In the genomic region with DNA sequence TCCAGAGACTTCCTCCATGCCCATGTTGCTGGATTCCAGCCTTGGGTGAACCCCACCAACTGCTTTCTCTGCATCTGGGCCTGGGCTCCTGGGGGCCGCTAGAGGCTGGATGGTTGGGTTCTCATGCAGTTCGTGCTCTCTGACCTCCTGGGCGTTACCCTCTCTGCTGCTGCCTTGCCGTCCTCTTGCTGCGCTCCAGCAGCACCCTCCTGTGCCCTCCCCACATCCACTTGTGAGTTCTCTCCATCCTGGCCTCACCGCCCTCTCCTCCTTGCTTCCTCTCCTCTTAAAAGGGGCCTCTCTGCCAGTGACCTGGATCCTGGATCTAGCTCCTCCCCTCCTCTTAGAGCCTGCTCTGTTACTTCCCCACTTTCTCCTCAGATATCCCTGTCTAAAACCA, we compare ENCODE assay signal across 26 cellular contexts. TPM values are rescaled to one million over a fixed set of nuclear protein-coding genes. Genes with fewer than 3 reads are reported as not detected.
DNase-seq lines count a peak whose midpoint lies in the region; ATAC-seq and TF ChIP-seq lines count a peak whose summit lies in the region.
"Had no signal": no experiment of that assay in that cellular context is flagged by ENCODE, and none has a peak within 500 bp of the region (broad histone marks: within the 10 kb centered on the region; RNA-seq: fewer than 3 reads in every experiment).

No MANE protein-coding gene starts in this region.

- no peak overlapping the region for H2AFZ ChIP-seq in H9 (ENCODE audit: low read length)

- H3K4me1 Mint-ChIP-seq in H9 (peaks cover 27 to 31% of the 10 kb centered on the region in 2 experiments), nephron progenitor cell (peaks cover 69% of the 10 kb centered on the region)
- H3K4me1 Mint-ChIP-seq: B cell had no signal

- H3K14ac ChIP-seq in H9 (ENCODE audit: insufficient read depth, low read length): no peak overlapping the region; the same call in 1 of the 2 replicates

- peak in 1 of 4 donors; percentile 15 for TF ChIP-seq POLR2A in upper lobe of left lung (IDR thresholded peaks at IDR 0.05)

- no peak overlapping the region for H2BK20ac ChIP-seq in H9 (ENCODE audit: low read depth, low read length, poor library complexity, severe bottlenecking)

- H3K27ac ChIP-seq in cardiac muscle cell: peak overlapping the region; percentile 98
- H3K27ac ChIP-seq in H9 (ENCODE audit: insufficient read length, low read depth, low read length): no peak overlapping the region
- peak overlapping the region; percentile 1 to 83 (median 72) for H3K27ac ChIP-seq in upper lobe of left lung
- no peak overlapping the region for H3K27ac ChIP-seq in tibial artery
- H3K27ac ChIP-seq: 22Rv1, C4-2B, SJCRH30 had no signal

- H4K91ac ChIP-seq in H9 (ENCODE audit: insufficient read length, low read depth, low read length): no peak overlapping the region

- H2BK120ac ChIP-seq in H9 (ENCODE audit: low read depth, low read length, poor library complexity, severe bottlenecking): no peak overlapping the region

- peak overlapping the region in 2 of 3 experiments; percentile 6 to 12; a peak in 3 of 7 replicates for H3K27ac Mint-ChIP-seq in H9
- H3K27ac Mint-ChIP-seq in nephron progenitor cell: no peak overlapping the region
- H3K27ac Mint-ChIP-seq: B cell had no signal

- no peak overlapping the region for H4K5ac ChIP-seq in H9 (ENCODE audit: insufficient read length, low read depth, low read length)

- H3K36me3 Mint-ChIP-seq in H9 (ENCODE audit: insufficient read depth in 1 of 3, low read depth in 3 of 3): peaks cover 0 to 8% (median 7%) of the 10 kb centered on the region in 3 experiments; a peak in 4 of 7 replicates
- peaks cover 2% of the 10 kb centered on the region for H3K36me3 Mint-ChIP-seq in nephron progenitor cell (ENCODE audit: low read depth)

- H3K4me3 ChIP-seq in cardiac muscle cell (no peak overlapping the region), upper lobe of left lung (no peak overlapping the region), tibial artery (no peak overlapping the region)
- H3K4me3 ChIP-seq: SJCRH30 had no signal

- H3K9ac ChIP-seq in H9 (ENCODE audit: extremely low read depth, insufficient read length, low read length): no peak overlapping the region

- H3K4me1 ChIP-seq in cardiac muscle cell (ENCODE audit: low read depth) (peaks cover 83% of the 10 kb centered on the region), H9 (ENCODE audit: insufficient read depth, low read length) (peaks cover 5% of the 10 kb centered on the region; the same call in 1 of the 2 replicates), upper lobe of left lung (peaks cover 9 to 40% (median 25%) of the 10 kb centered on the region in 4 donors), tibial artery (peaks cover 0 to 22% (median 16%) of the 10 kb centered on the region in 4 donors)

- no peaks in the 10 kb centered on the region for H3K27me3 Mint-ChIP-seq in H9 (ENCODE audit: low read depth)
- peaks cover 2% of the 10 kb centered on the region for H3K27me3 Mint-ChIP-seq in nephron progenitor cell (ENCODE audit: low read depth, poor library complexity)
- H3K27me3 Mint-ChIP-seq: B cell; CD8-positive, alpha-beta memory T cell had no signal

- no peak overlapping the region for H3K4ac ChIP-seq in H9 (ENCODE audit: low read depth, low read length)

- no peaks in the 10 kb centered on the region for H3K79me1 ChIP-seq in H9 (ENCODE audit: insufficient read depth, low read depth, low read length, poor library complexity, severe bottlenecking)

- no peak overlapping the region for H3K4me2 ChIP-seq in H9 (ENCODE audit: insufficient read depth, insufficient read length, low read length)

- no peak overlapping the region for H3K18ac ChIP-seq in H9 (ENCODE audit: insufficient read length, low read depth, low read length)

- H3T11ph ChIP-seq in H9 (ENCODE audit: low read length): no peak overlapping the region

- H3K56ac ChIP-seq in H9 (ENCODE audit: insufficient read length, low read depth, low read length): no peak overlapping the region

- H3K36me3 ChIP-seq in cardiac muscle cell (no peaks in the 10 kb centered on the region), upper lobe of left lung (no peaks in the 10 kb centered on the region), tibial artery (no peaks in the 10 kb centered on the region)
- H3K36me3 ChIP-seq: SJCRH30 had no signal

- H3K9me3 Mint-ChIP-seq in H9: no peaks in the 10 kb centered on the region
- H3K9me3 Mint-ChIP-seq in nephron progenitor cell: no peaks in the 10 kb centered on the region
- H3K9me3 Mint-ChIP-seq: CD8-positive, alpha-beta memory T cell had no signal

- no peak overlapping the region for H2BK15ac ChIP-seq in H9 (ENCODE audit: low read depth, low read length)

- H2AK5ac ChIP-seq in H9 (ENCODE audit: insufficient read length, low read length): no peak overlapping the region

- intact Hi-C loops in Right ventricle myocardium superior (cut with DNase I) (no loop called here), tibial artery (cut with DNase I; ENCODE audit: low total_unique reads) (no loop called here)

- no peaks in the 10 kb centered on the region for H4K20me1 ChIP-seq in H9 (ENCODE audit: control insufficient read depth, insufficient read depth, insufficient read length)

- no peak overlapping the region for H3K23ac ChIP-seq in H9 (ENCODE audit: insufficient read length, low read depth, low read length)

- no peak overlapping the region for H2BK5ac ChIP-seq in H9 (ENCODE audit: insufficient read length, low read length)

- H3K79me2 ChIP-seq in H9 (ENCODE audit: insufficient read depth, low read length): no peaks in the 10 kb centered on the region

- no peaks in the 10 kb centered on the region for H3K27me3 ChIP-seq in cardiac muscle cell
- H3K27me3 ChIP-seq in H9 (ENCODE audit: insufficient read depth, low read length): no peaks in the 10 kb centered on the region
- no peaks in the 10 kb centered on the region for H3K27me3 ChIP-seq in upper lobe of left lung
- no peaks in the 10 kb centered on the region for H3K27me3 ChIP-seq in tibial artery
- H3K27me3 ChIP-seq: SJCRH30 had no signal

- no peak for TF ChIP-seq EP300 in upper lobe of left lung (IDR thresholded peaks at IDR 0.05)

- WGBS in H9 (ENCODE audit: extremely low coverage, insufficient read length, low lambda C conversion rate): no CpG with 5 or more reads among the region's 6 CpGs
- WGBS in upper lobe of left lung, 2 donors: 82 to 85% methylated on average over 6 of the region's 6 CpGs

- H3K4me3 Mint-ChIP-seq in H9 (no peak overlapping the region), nephron progenitor cell (peak overlapping the region; percentile 12)
- H3K4me3 Mint-ChIP-seq: B cell; CD8-positive, alpha-beta memory T cell had no signal

- H3K9me3 ChIP-seq in cardiac muscle cell (ENCODE audit: low read depth) (no peaks in the 10 kb centered on the region), H9 (ENCODE audit: control insufficient read depth, low read depth, low read length) (no peaks in the 10 kb centered on the region), upper lobe of left lung (no peaks in the 10 kb centered on the region), tibial artery (no peaks in the 10 kb centered on the region)
- H3K9me3 ChIP-seq: SJCRH30 had no signal

- H3K23me2 ChIP-seq in H9 (ENCODE audit: insufficient read length, low read depth, low read length, poor library complexity, severe bottlenecking): no peaks in the 10 kb centered on the region

- H2BK12ac ChIP-seq in H9 (ENCODE audit: insufficient read length, low read depth, low read length): no peak overlapping the region

- no peak for ATAC-seq in Right ventricle myocardium superior (ENCODE audit: poor library complexity)
- no peak for ATAC-seq in upper lobe of left lung (ENCODE audit: low FRiP score in 2 of 2)
- no peak for ATAC-seq in HG03469 (IDR thresholded peaks at IDR 0.05; ENCODE audit: unreplicated experiment)
- ATAC-seq: PC-3 had no signal

- DNase-seq in cardiac muscle cell (ENCODE audit: low read depth in 1 of 2, low spot score in 1 of 2) (peak in 1 of 2 donors; percentile 34), Right ventricle myocardium superior (no peak), H9 (no peak), nephron progenitor cell (no peak), upper lobe of left lung (peak in 1 of 2 donors; percentile 45), tibial artery (no peak)
- DNase-seq: Calu3; CD8-positive, alpha-beta memory T cell; DMS79 treated with DMSO at 0.1 percent for 48 hours; GF-D8; H7; KBM-7; MV-4-11; NCI-H1105; NCI-H1436 treated with DMSO at 0.1 percent for 48 hours; NCI-H1930; NCI-H2107; NCI-H446; NCI-H524 treated with DMSO at 0.1 percent for 48 hours; NCI-H774; PC-3; SJCRH30 had no signal

- H4K8ac ChIP-seq in H9 (replicated peaks; ENCODE audit: insufficient read length, low read depth, low read length): no peak overlapping the region

- TF ChIP-seq CTCF in cardiac muscle cell (IDR thresholded peaks at IDR 0.05; ENCODE audit: low read depth, low read length) (no peak), H9 (conservative IDR thresholded peaks at IDR 0.05) (no peak), nephron progenitor cell (IDR thresholded peaks at IDR 0.05) (no peak), upper lobe of left lung (IDR thresholded peaks at IDR 0.05) (no peak), tibial artery (IDR thresholded peaks at IDR 0.05) (no peak)

RNA-seq across cellular contexts. Expression of a gene that starts 43.7 kb away (rescaled TPM):
- total RNA-seq in cardiac muscle cell (76.0 and 80.1 TPM in 2 replicates), Right ventricle myocardium superior (8.3 TPM), H9 (2021) (32.2 and 34.2 TPM in 2 replicates), upper lobe of left lung (10 to 100 TPM; 16.6 to 35.6 (median 21.8) TPM)
- 94.9 and 102 TPM in 2 replicates for polyA plus RNA-seq in cardiac muscle cell

Comparison
In these comparisons a context has a peak if more than half of its experiments do, and no peak if none do; other contexts are left out.
1. H3K27ac ChIP-seq: peak in cardiac muscle cell (single experiment) and upper lobe of left lung (4 of 4); none in H9 (single experiment) and tibial artery (0 of 2).